In genomic region chr13:85417807-85418206, GRCh38 we compare ENCODE assay signal across 25 cellular contexts.
"Had no signal": no experiment of that assay in that cellular context is flagged by ENCODE, and none has a peak within 500 bp of the region (broad histone marks: within the 10 kb centered on the region; RNA-seq: fewer than 3 reads in every experiment).

No MANE protein-coding gene starts in this region.

- H3K27me3 ChIP-seq: adrenal gland had no signal

- DNase-seq: activated CD4-positive, alpha-beta T cell treated with anti-CD3 and anti-CD28 coated beads for 48 hours; activated CD4-positive, alpha-beta T cell treated with anti-CD3 and anti-CD28 coated beads, Interleukin-2, amount 50 U/mL, for 4 hours; activated CD4-positive, CD25-positive, alpha-beta regulatory T cell treated with anti-CD3 and anti-CD28 coated beads, Interleukin-2, amount 50 U/mL, for 72 hours; activated CD8-positive, alpha-beta memory T cell treated with anti-CD3 and anti-CD28 coated beads, Interleukin-2, amount 50 U/mL, for 48 hours; activated CD8-positive, alpha-beta T cell treated with anti-CD3 and anti-CD28 coated beads, Interleukin-2, amount 10 ng/mL, durations not matched to agents 7 days and 5 days; activated naive CD4-positive, alpha-beta T cell treated with anti-CD3 and anti-CD28 coated beads, Interleukin-2, amount 50 U/mL, for 16 hours; activated naive CD8-positive, alpha-beta T cell treated with anti-CD3 and anti-CD28 coated beads, Interleukin-2, amount 10 ng/mL, durations not matched to agents 7 days and 5 days; activated T-cell treated with anti-CD3 and anti-CD28 coated beads, Interleukin-2, amount 50 U/mL, for 1 hour; adrenal gland; anterior cingulate cortex; cerebellar nuclear complex; MV-4-11; NCI-H1092 treated with DMSO at 0.1 percent for 48 hours; NCI-H1436; NCI-H187; NCI-H2081; NCI-H446; NCI-H524 treated with DMSO at 0.1 percent for 48 hours; NCI-H748 treated with DMSO at 0.1 percent for 48 hours; SHP77 treated with DMSO at 0.1 percent for 48 hours; T-helper 17 cell; T-helper 9 cell had no signal

- H3K4me1 ChIP-seq: adrenal gland had no signal

- H3K36me3 ChIP-seq: adrenal gland had no signal

- H3K4me3 ChIP-seq: adrenal gland had no signal

- FAIRE-seq: colon, RCC 7860 had no signal

- H3K27ac ChIP-seq: adrenal gland had no signal

- ATAC-seq: activated CD8-positive, alpha-beta T cell treated with anti-CD3 and anti-CD28 coated beads, Interleukin-2, amount 10 ng/mL, durations not matched to agents 7 days and 5 days; T-helper 17 cell; WTC11 had no signal

- H3K9me3 ChIP-seq: adrenal gland had no signal
